14 cellular contexts compared by ENCODE assay signal in the genomic region with DNA sequence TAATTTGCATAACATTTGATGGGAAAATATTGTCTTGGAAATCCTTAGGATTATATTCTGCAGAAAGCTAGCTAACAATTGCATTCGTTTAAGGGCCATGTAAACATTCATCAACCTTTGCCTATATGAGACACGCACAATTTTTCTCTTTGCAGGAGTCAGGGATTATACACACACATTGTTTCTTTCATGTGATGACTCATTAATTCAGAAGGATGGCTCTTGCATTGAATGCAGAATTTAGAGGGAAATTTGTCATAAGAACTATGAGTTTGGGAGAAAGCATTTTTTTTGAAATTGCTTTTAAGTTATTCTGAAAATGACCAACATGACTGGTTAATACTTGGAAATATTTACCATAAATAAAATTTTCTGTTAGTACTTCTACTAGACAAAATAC.
A peak's percentile ranks its signal among the peaks of the same experiment; 100 is the strongest.
DNase-seq lines count a peak whose midpoint lies in the region; TF ChIP-seq lines count a peak whose summit lies in the region.
"Had no signal": no experiment of that assay in that cellular context is flagged by ENCODE, and none has a peak within 500 bp of the region (broad histone marks: within the 10 kb centered on the region; RNA-seq: fewer than 3 reads in every experiment).

No MANE protein-coding gene starts in this region.

- no peaks in the 10 kb centered on the region for H3K9me3 ChIP-seq in GM23248 (ENCODE audit: low read depth)
- H3K9me3 ChIP-seq: BLaER1 treated with 17β-estradiol and CSF1 and Interleukin-3, amounts not matched to agents 10 nM and 100 nM had no signal

- no peak overlapping the region for H2AFZ ChIP-seq in GM23248

- no peaks in the 10 kb centered on the region for H3K36me3 ChIP-seq in GM23248 (ENCODE audit: low read depth)
- H3K36me3 ChIP-seq: BLaER1 treated with 17β-estradiol and CSF1 and Interleukin-3, amounts not matched to agents 10 nM and 100 nM had no signal

- H3F3A ChIP-seq in GM23248 (ENCODE audit: insufficient read depth) = no peaks in the 10 kb centered on the region

- H3K4me3 ChIP-seq in GM23248 = no peak overlapping the region
- H3K4me3 ChIP-seq in epithelial cell of esophagus (ENCODE audit: low read length) = no peak overlapping the region
- H3K4me3 ChIP-seq in foreskin fibroblast (ENCODE audit: low read depth in 1 of 2, low read length in 2 of 2) = no peak overlapping the region
- H3K4me3 ChIP-seq: BLaER1 treated with 17β-estradiol and CSF1 and Interleukin-3, amounts not matched to agents 10 nM and 100 nM; GM23338 had no signal

- no peaks in the 10 kb centered on the region for H3K9me2 ChIP-seq in GM23248 (ENCODE audit: insufficient read depth)

- no peak overlapping the region for H3K9ac ChIP-seq in GM23248
- H3K9ac ChIP-seq: BLaER1 treated with 17β-estradiol and CSF1 and Interleukin-3, amounts not matched to agents 10 nM and 100 nM had no signal

- DNase-seq in GM23248 = peak; percentile 34
- DNase-seq in NCI-H774 (lab: John Stamatoyannopoulos, UW) = peak; percentile 55
- DNase-seq in epithelial cell of esophagus (ENCODE audit: low read depth) = peak; percentile 1
- peak; percentile 26 to 57 for DNase-seq in foreskin fibroblast
- DNase-seq in GM19240 (ENCODE audit: insufficient read length, low spot score) = no peak
- no peak for DNase-seq in NCI-H1105 (lab: John Stamatoyannopoulos, UW)
- DNase-seq in dermis blood vessel endothelial cell = no peak
- DNase-seq: 8988T; Calu3; CD4-positive, CD25-positive, alpha-beta regulatory T cell; DMS 273 treated with DMSO at 0.1 percent for 48 hours; H7 had no signal

- no peaks in the 10 kb centered on the region for H3K79me2 ChIP-seq in GM23248 (ENCODE audit: insufficient read depth)

- no peaks in the 10 kb centered on the region for H3K27me3 ChIP-seq in GM23248 (replicated peaks; ENCODE audit: insufficient read depth)
- H3K27me3 ChIP-seq: BLaER1 treated with 17β-estradiol and CSF1 and Interleukin-3, amounts not matched to agents 10 nM and 100 nM had no signal

- in situ Hi-C loops in GM23248 (cut with MboI) = no loop called here

- H3K4me1 ChIP-seq in GM23248 (ENCODE audit: insufficient read depth) = peaks cover 5% of the 10 kb centered on the region; the same call in 1 of the 2 replicates

- H3K27ac ChIP-seq in GM23248 = no peak overlapping the region
- H3K27ac ChIP-seq: BLaER1 treated with 17β-estradiol and CSF1 and Interleukin-3, amounts not matched to agents 10 nM and 100 nM had no signal

- H4K20me1 ChIP-seq in GM23248 (ENCODE audit: insufficient read depth) = no peaks in the 10 kb centered on the region
- H4K20me1 ChIP-seq: BLaER1 treated with 17β-estradiol and CSF1 and Interleukin-3, amounts not matched to agents 10 nM and 100 nM had no signal

- WGBS in GM23248 (ENCODE audit: low coverage in 1 of 2, low lambda C conversion rate in 2 of 2, missing lambda C conversion rate in 2 of 2), 2 experiments = 11 to 15% methylated on average over 2 of the region's 2 CpGs

- H3K4me2 ChIP-seq in GM23248 (ENCODE audit: unreplicated experiment) = no peak overlapping the region
- H3K4me2 ChIP-seq: BLaER1 treated with 17β-estradiol and CSF1 and Interleukin-3, amounts not matched to agents 10 nM and 100 nM; GM23338 had no signal

- TF ChIP-seq CTCF in epithelial cell of esophagus (IDR thresholded peaks at IDR 0.05; ENCODE audit: insufficient read depth, low read depth, low read length, missing control alignments) (no peak), foreskin fibroblast (IDR thresholded peaks at IDR 0.05; ENCODE audit: low read depth, low read length) (no peak)

Comparison
In these comparisons a context has a peak if more than half of its experiments do, and no peak if none do; other contexts are left out.
1. DNase-seq: peak in GM23248 (single experiment), NCI-H774 (single experiment), epithelial cell of esophagus (single experiment) and foreskin fibroblast (2 of 2); none in GM19240 (single experiment), NCI-H1105 (single experiment) and dermis blood vessel endothelial cell (single experiment).